In the genomic region with DNA sequence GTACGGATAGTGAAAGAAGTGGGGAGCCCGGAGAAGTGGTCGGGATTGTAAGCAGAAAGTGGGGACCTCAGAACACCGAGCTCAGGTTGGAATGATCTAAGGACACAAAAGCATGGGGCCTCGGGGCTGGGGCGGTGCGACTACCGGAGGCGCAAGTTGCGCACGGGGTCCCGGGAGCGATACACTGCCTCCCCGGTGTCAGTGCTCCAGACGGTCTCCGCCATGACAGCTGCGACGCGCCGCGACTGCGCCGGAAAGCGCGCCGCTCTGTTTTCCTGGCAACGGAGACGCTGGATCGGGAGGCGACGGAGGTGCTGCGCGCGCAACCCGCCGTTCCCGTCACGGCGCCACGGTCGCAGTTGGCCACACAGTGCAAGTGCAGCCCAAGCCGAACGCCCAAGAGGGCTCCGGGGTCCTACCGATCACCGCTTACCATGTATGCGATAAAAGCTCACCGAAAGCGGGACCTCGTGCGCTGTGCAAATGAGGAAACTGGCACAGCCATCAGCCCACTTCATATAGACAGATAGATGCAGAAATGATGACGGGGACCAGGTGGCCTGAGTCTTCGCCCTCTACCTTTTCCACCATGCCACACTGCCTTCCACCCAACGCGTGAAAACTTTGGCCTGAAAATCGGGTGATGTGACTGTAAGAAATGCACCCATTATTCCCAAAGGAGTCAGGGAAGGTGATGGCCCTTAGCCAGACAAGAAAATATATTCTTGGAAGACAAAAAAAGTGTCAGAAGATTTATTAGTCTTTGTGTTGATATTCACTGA, we compare ENCODE assay signal across 8 cellular contexts. TPM values are rescaled to one million over a fixed set of nuclear protein-coding genes. Genes with fewer than 3 reads are reported as not detected.
DNase-seq lines count a peak whose midpoint lies in the region; TF ChIP-seq lines count a peak whose summit lies in the region.

TSS of gene MKS1 (minus strand) at position 249 of the 782 bp plus-strand sequence. CDS start at position 224, 25 bp downstream.

- H3K9ac ChIP-seq in MM.1S (ENCODE audit: low read length) (peak within 1 kb of the TSS; percentile 63), neural progenitor cell (peak within 1 kb of the TSS; percentile 14), stomach smooth muscle (ENCODE audit: low read length in 2 of 2) (peak within 1 kb of the TSS; percentile 89 to 96)

- peak within 1 kb of the TSS; percentile 92 for H3K4me3 Mint-ChIP-seq in neural progenitor cell

- H3K9me3 Mint-ChIP-seq in neural progenitor cell: no peaks in the 10 kb centered on the region

- H4K20me1 ChIP-seq in MM.1S (ENCODE audit: insufficient read depth, low read length) (no peaks in the 10 kb centered on the region), neural progenitor cell (ENCODE audit: low read depth) (no peaks in the 10 kb centered on the region)

- H3K36me3 ChIP-seq in MM.1S (replicated peaks; ENCODE audit: insufficient read depth, low read length) (no peaks in the 10 kb centered on the region), neural progenitor cell (no peaks in the 10 kb centered on the region), stomach smooth muscle (ENCODE audit: control insufficient read depth in 2 of 2, insufficient read depth in 2 of 2, low read length in 2 of 2) (peaks cover 3 to 15% of the 10 kb centered on the region in 2 donors)

- H3K9me2 ChIP-seq in MM.1S (replicated peaks; ENCODE audit: insufficient read depth, low read length): no peaks in the 10 kb centered on the region

- TF ChIP-seq CTCF in MM.1S (IDR thresholded peaks at IDR 0.05; ENCODE audit: low read length) (peak; percentile 66), foreskin fibroblast (IDR thresholded peaks at IDR 0.05; ENCODE audit: low read depth, low read length) (peak; percentile 46), neural progenitor cell (IDR thresholded peaks at IDR 0.05) (peak; percentile 57)

- H3K4me1 ChIP-seq in MM.1S (ENCODE audit: low read length) (peaks cover 6% of the 10 kb centered on the region; the same call in 1 of the 2 replicates), neural progenitor cell (no peaks in the 10 kb centered on the region), stomach smooth muscle (ENCODE audit: control insufficient read depth, insufficient read depth, low read length) (peaks cover 8% of the 10 kb centered on the region)

- peaks cover 11% of the 10 kb centered on the region for H3K4me1 Mint-ChIP-seq in neural progenitor cell

- peak within 1 kb of the TSS; percentile 91 for H3K27ac Mint-ChIP-seq in neural progenitor cell

- peak within 1 kb of the TSS; percentile 94 for H3K4me2 ChIP-seq in MM.1S (ENCODE audit: low read depth, low read length)
- H3K4me2 ChIP-seq in neural progenitor cell: peak within 1 kb of the TSS; percentile 100

- no peaks in the 10 kb centered on the region for H3F3A ChIP-seq in MM.1S (ENCODE audit: insufficient read depth, low read length)
- H3F3A ChIP-seq in neural progenitor cell (ENCODE audit: low read depth): peaks cover 6% of the 10 kb centered on the region

- no peaks in the 10 kb centered on the region for H3K36me3 Mint-ChIP-seq in neural progenitor cell

- no peaks in the 10 kb centered on the region for H3K79me2 ChIP-seq in MM.1S (ENCODE audit: low read length)
- no peaks in the 10 kb centered on the region for H3K79me2 ChIP-seq in neural progenitor cell (ENCODE audit: low read depth)

- H3K27ac ChIP-seq in MM.1S (ENCODE audit: low read length): peak within 1 kb of the TSS; percentile 3; the same call in 1 of the 2 replicates
- H3K27ac ChIP-seq in neural progenitor cell: no peak within 1 kb of the TSS
- peak within 1 kb of the TSS; percentile 69 for H3K27ac ChIP-seq in stomach smooth muscle (ENCODE audit: low read length)

- H2AFZ ChIP-seq in MM.1S (ENCODE audit: low read length) (peak within 1 kb of the TSS; percentile 96), neural progenitor cell (replicated peaks) (peak within 1 kb of the TSS; percentile 94)

- H3K4me3 ChIP-seq in MM.1S (ENCODE audit: low read length) (peak within 1 kb of the TSS; percentile 81), foreskin fibroblast (ENCODE audit: low read depth in 1 of 2, low read length in 2 of 2) (peak within 1 kb of the TSS; percentile 82 to 96), neural progenitor cell (peak within 1 kb of the TSS; percentile 78), stomach smooth muscle (ENCODE audit: low read length in 2 of 2) (peak within 1 kb of the TSS; percentile 91 to 93)

- DNase-seq in GM03348 (ENCODE audit: low spot score) (peak; percentile 100), HCEC 1CT (peak; percentile 86), MM.1S (peak; percentile 94), SIG-M5 (lab: John Stamatoyannopoulos, UW) (peak; percentile 71), activated gamma-delta T cell (lab: John Stamatoyannopoulos, UW) (peak; percentile 94), foreskin fibroblast (peak; percentile 92 to 98), neural progenitor cell (ENCODE audit: low spot score) (peak; percentile 98)

- H3K27me3 Mint-ChIP-seq in neural progenitor cell (ENCODE audit: insufficient read depth, low read depth): peaks cover 3% of the 10 kb centered on the region

- 0 out of 2 replicates have a peak, but pooled peaks cover 13% of the 10 kb centered on the region for H3K27me3 ChIP-seq in MM.1S (replicated peaks; ENCODE audit: insufficient read depth, low read length)
- peaks cover 22% of the 10 kb centered on the region for H3K27me3 ChIP-seq in neural progenitor cell
- H3K27me3 ChIP-seq in stomach smooth muscle (ENCODE audit: control insufficient read depth in 1 of 2, insufficient read depth in 2 of 2, low read length in 2 of 2): no peaks in the 10 kb centered on the region

- H3K9me3 ChIP-seq in MM.1S (replicated peaks; ENCODE audit: insufficient read depth, low read length) (no peaks in the 10 kb centered on the region), neural progenitor cell (ENCODE audit: low read depth) (no peaks in the 10 kb centered on the region), stomach smooth muscle (ENCODE audit: control insufficient read depth in 2 of 2, low read length in 2 of 2) (no peaks in the 10 kb centered on the region)

RNA-seq across cellular contexts. Expression of gene MKS1, which starts in this region (rescaled TPM):
- total RNA-seq in neural progenitor cell (ENCODE audit: low replicate concordance): 25.8 and 30.0 TPM in 2 replicates

Comparison
In these comparisons a context has a peak if more than half of its experiments do, and no peak if none do; other contexts are left out.
1. H3K9ac ChIP-seq: peak in every context shown above with its lines; median percentile 92 in stomach smooth muscle; 63 in MM.1S; 14 in neural progenitor cell.